8 cellular contexts compared by ENCODE assay signal in genomic region chr14:23988610-23989363, GRCh38. TPM values are rescaled to one million over a fixed set of nuclear protein-coding genes. Genes with fewer than 3 reads are reported as not detected.
DNase-seq lines count a peak whose midpoint lies in the region; ATAC-seq, FAIRE-seq and TF ChIP-seq lines count a peak whose summit lies in the region.
"Not testable (repeated sequence)": the region's sequence is repeated elsewhere in the genome, so short reads cannot be mapped to it uniquely, and the experiment has no call there.

Gene DHRS4L2 (plus strand): TSS chr14:23988929. CDS start chr14:23988948, 19 bp downstream.

- H3K36me3 ChIP-seq in GM23338 (ENCODE audit: insufficient read depth); pancreas; stomach smooth muscle (ENCODE audit: control insufficient read depth in 2 of 2, insufficient read depth in 2 of 2, low read length in 2 of 2): not testable (repeated sequence)

- not testable (repeated sequence) for H3K9me2 ChIP-seq in GM23338 (ENCODE audit: insufficient read depth)

- H3K4me3 ChIP-seq in GM23338: peak within 1 kb of the TSS; percentile 49
- peak within 1 kb of the TSS; percentile 82 for H3K4me3 ChIP-seq in Jurkat, Clone E6-1 (ENCODE audit: low read length)
- peak within 1 kb of the TSS; percentile 18 to 50 (median 30) for H3K4me3 ChIP-seq in pancreas
- H3K4me3 ChIP-seq in stomach smooth muscle (ENCODE audit: low read length in 2 of 2): peak within 1 kb of the TSS; percentile 68 to 74

- H3K4me1 Mint-ChIP-seq in GM23338: peaks cover 17% of the 10 kb centered on the region

- DNase-seq in GM03348 (ENCODE audit: low spot score) (peak; percentile 84), GM23338 (ENCODE audit: low spot score) (peak; percentile 89), T follicular helper cell (ENCODE audit: low read depth) (peak; percentile 63), head of caudate nucleus (peak in 37 of 42 donors; percentile 21 to 71 (median 51)), pancreas (peak; percentile 87 to 96 (median 91))
- DNase-seq in Jurkat, Clone E6-1 (ENCODE audit: low read depth, low spot score): peak; percentile 85
- DNase-seq in activated naive CD4-positive, alpha-beta T cell treated with anti-CD3 and anti-CD28 coated beads, Interleukin-2, amount 50 U/mL, for 72 hours (ENCODE audit: low spot score in 2 of 2): peak; percentile 68 to 88

- not testable (repeated sequence) for TF ChIP-seq CTCF in GM23338 (conservative IDR thresholded peaks at IDR 0.05; ENCODE audit: low read depth in 2 of 2); pancreas (IDR thresholded peaks at IDR 0.05)

- H3K4me2 ChIP-seq in GM23338: peak within 1 kb of the TSS; percentile 76

- H3K36me3 Mint-ChIP-seq in GM23338 (ENCODE audit: low read depth): not testable (repeated sequence)
- H3K36me3 Mint-ChIP-seq in activated naive CD4-positive, alpha-beta T cell treated with anti-CD3 and anti-CD28 coated beads, Interleukin-2, amount 50 U/mL, for 72 hours: peaks cover 0 to 17% of the 10 kb centered on the region in 2 donors

- intact Hi-C loops in head of caudate nucleus (cut with DNase I); pancreas (cut with DNase I): not testable (repeated sequence)

- peak within 1 kb of the TSS; percentile 57 to 69 for H3K9ac ChIP-seq in stomach smooth muscle (ENCODE audit: low read length in 2 of 2)

- peak within 1 kb of the TSS; percentile 83; the same call in 1 of the 2 replicates for H2AFZ ChIP-seq in GM23338

- H3K79me2 ChIP-seq in GM23338 (replicated peaks; ENCODE audit: insufficient read depth): not testable (repeated sequence)

- H3K9me3 Mint-ChIP-seq in GM23338; activated naive CD4-positive, alpha-beta T cell treated with anti-CD3 and anti-CD28 coated beads, Interleukin-2, amount 50 U/mL, for 72 hours: not testable (repeated sequence)

- WGBS in pancreas, 2 donors: 4 to 9% methylated on average over 37 to 40 of the region's 40 CpGs

- H3K4me1 ChIP-seq in GM23338 (ENCODE audit: insufficient read depth); pancreas; stomach smooth muscle (ENCODE audit: control insufficient read depth, insufficient read depth, low read length): not testable (repeated sequence)

- not testable (repeated sequence) for H3K27me3 ChIP-seq in GM23338 (ENCODE audit: insufficient read depth); pancreas; stomach smooth muscle (ENCODE audit: control insufficient read depth in 1 of 2, insufficient read depth in 2 of 2, low read length in 2 of 2)

- H3K27ac Mint-ChIP-seq in GM23338: peak within 1 kb of the TSS; percentile 61; the same call in 1 of the 2 replicates
- peak within 1 kb of the TSS in 1 of 2 donors; percentile 89 for H3K27ac Mint-ChIP-seq in activated naive CD4-positive, alpha-beta T cell treated with anti-CD3 and anti-CD28 coated beads, Interleukin-2, amount 50 U/mL, for 72 hours

- H3K9me3 ChIP-seq in pancreas; stomach smooth muscle (ENCODE audit: control insufficient read depth in 2 of 2, low read length in 2 of 2): not testable (repeated sequence)

- H3K27ac ChIP-seq in GM23338 (ENCODE audit: low read depth): not testable (repeated sequence)
- peak within 1 kb of the TSS; percentile 17 to 74 (median 54) for H3K27ac ChIP-seq in pancreas
- peak within 1 kb of the TSS; percentile 46 for H3K27ac ChIP-seq in stomach smooth muscle (ENCODE audit: low read length)

- H4K20me1 ChIP-seq in GM23338 (replicated peaks; ENCODE audit: insufficient read depth): not testable (repeated sequence)

- not testable (repeated sequence) for FAIRE-seq in pancreas (lab: Jason Lieb, UNC)

- not testable (repeated sequence) for H3K27me3 Mint-ChIP-seq in GM23338 (ENCODE audit: insufficient read depth, low read depth, poor library complexity)

- ATAC-seq in GM23338 (peak; percentile 97), pancreas (peak; percentile 98)
- peak; percentile 96 to 98 for ATAC-seq in activated naive CD4-positive, alpha-beta T cell treated with anti-CD3 and anti-CD28 coated beads, Interleukin-2, amount 50 U/mL, for 72 hours

- H3F3A ChIP-seq in GM23338 (replicated peaks; ENCODE audit: low read depth): not testable (repeated sequence)

- peak within 1 kb of the TSS; percentile 69 for H3K4me3 Mint-ChIP-seq in GM23338

TF ChIP-seq in GM23338, 12 proteins besides CTCF, POLR2A, EP300 and RAD21:
- TF ChIP-seq POLR2AphosphoS5 (IDR thresholded peaks at IDR 0.05; ENCODE audit: low read depth): peak; percentile 57
TF ChIP-seq in GM23338: peak in this region for 1; not testable (repeated sequence) for 11.

RNA-seq across cellular contexts. Expression of gene DHRS4L2, which starts in this region (rescaled TPM):
- total RNA-seq in GM23338 (2014; rRNA removed; shearing (Covaris generic)): 6.2 and 6.7 TPM in 2 replicates
- polyA plus RNA-seq in GM23338 (2016; fragmentation: Nextera tagmentation; extraction: Ambion mirVana): 12.9 and 14.3 TPM in 2 replicates
- polyA plus RNA-seq in Jurkat, Clone E6-1 (2012; ENCODE audit: insufficient read depth, insufficient read length): 37.0 TPM
- 10 to 100 TPM; 13.5 to 22.1 TPM for total RNA-seq in activated naive CD4-positive, alpha-beta T cell treated with anti-CD3 and anti-CD28 coated beads, Interleukin-2, amount 50 U/mL, for 72 hours
- total RNA-seq in pancreas: 10 to 100 TPM; 10.3 to 16.2 (median 11.5) TPM
- polyA plus RNA-seq in pancreas: 10 to 100 TPM; 20.2 to 35.0 TPM

Comparison
In these comparisons a context has a peak if more than half of its experiments do, and no peak if none do; other contexts are left out.
1. H3K4me3 ChIP-seq: peak in every context shown above with its lines; median percentile 82 in Jurkat, Clone E6-1; 71 in stomach smooth muscle; 49 in GM23338; 30 in pancreas.